Comparison of ENCODE assay signal across 31 cellular contexts in the genomic region with DNA sequence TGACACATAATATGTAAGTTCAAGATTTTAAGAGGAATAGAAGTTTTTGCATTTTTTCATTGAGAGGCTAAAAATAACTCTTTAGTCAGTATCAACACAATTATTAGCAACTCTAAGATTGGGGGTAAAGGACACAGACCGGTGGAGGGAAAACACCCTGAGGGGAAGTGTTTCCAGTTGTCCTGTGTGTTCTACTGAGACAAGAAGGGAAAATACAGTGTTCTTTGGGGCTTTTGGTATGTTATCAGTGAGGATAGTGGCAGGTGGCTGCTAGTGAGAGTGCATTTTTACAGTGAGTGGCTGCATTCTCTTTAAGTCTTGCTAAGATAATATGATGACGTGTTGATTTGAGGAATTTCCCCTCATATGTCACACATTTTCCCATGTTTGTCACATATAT.
"Had no signal": no experiment of that assay in that cellular context is flagged by ENCODE, and none has a peak within 500 bp of the region (broad histone marks: within the 10 kb centered on the region; RNA-seq: fewer than 3 reads in every experiment).

No MANE protein-coding gene starts in this region.

- H3K4me3 ChIP-seq: lower lobe of right lung, neural progenitor cell, psoas muscle, right atrium auricular region, skin epidermis, stomach, testis, thyroid gland, transverse colon, upper lobe of right lung had no signal

- H3K36me3 ChIP-seq: lower lobe of right lung, neural progenitor cell, neutrophil, right atrium auricular region, thyroid gland, transverse colon, upper lobe of right lung had no signal

- DNase-seq: hippocampal formation; kidney glomerular epithelial cell; left cardiac atrium; lower lobe of right lung; mammary epithelial cell; mesenchymal stem cell; naive B cell; natural killer cell; nephron progenitor cell; occipital lobe; psoas muscle; stimulated activated CD4-positive, alpha-beta T cell treated with anti-CD3 and anti-CD28 coated beads, Interleukin-12 subunit alpha, Interleukin-12 subunit beta, amount 100 ng/mL, for 4 hours; stimulated activated CD4-positive, alpha-beta T cell treated with anti-CD3 and anti-CD28 coated beads, Interleukin-15, amount 100 ng/mL, for 24 hours; stimulated activated CD4-positive, alpha-beta T cell treated with anti-CD3 and anti-CD28 coated beads, Interleukin-2, amount 100 ng/mL, for 24 hours; stimulated activated CD4-positive, alpha-beta T cell treated with anti-CD3 and anti-CD28 coated beads, Interleukin-4, amount 100 ng/mL, for 1 hour; stimulated activated naive B cell treated with anti-CD40 and anti-IgM and Interleukin-4, amounts not matched to agents 10 μg/mL and 1 μg/mL and 100 μg/mL, for 72 hours; stimulated activated naive CD8-positive, alpha-beta T cell treated with anti-CD3 and anti-CD28 coated beads, Interleukin-15, Interleukin-2, amounts not matched to agents 100 U/mL and 50 U/mL, for 24 hours; stomach; testis; thyroid gland; transverse colon; upper lobe of right lung had no signal

- H3K79me2 ChIP-seq: parathyroid adenoma had no signal

- H3K27me3 ChIP-seq: neural progenitor cell, neutrophil, right atrium auricular region, stomach, testis, thyroid gland, transverse colon, upper lobe of right lung had no signal

- H2AFZ ChIP-seq: neural progenitor cell, parathyroid adenoma had no signal

- ATAC-seq: left cardiac atrium; left lobe of liver; lower lobe of right lung; natural killer cell; psoas muscle; sciatic nerve; stimulated activated naive B cell treated with anti-CD40 and anti-IgM and Interleukin-4, amounts not matched to agents 10 μg/mL and 1 μg/mL and 100 μg/mL, for 72 hours; stimulated activated naive CD8-positive, alpha-beta T cell treated with anti-CD3 and anti-CD28 coated beads, Interleukin-15, Interleukin-2, amounts not matched to agents 100 U/mL and 50 U/mL, for 24 hours; upper lobe of right lung had no signal

- H3K27ac ChIP-seq: lower lobe of right lung, neural progenitor cell, neutrophil, parathyroid adenoma, psoas muscle, right atrium auricular region, skin epidermis, stomach, testis, thyroid gland, transverse colon, upper lobe of right lung had no signal

- H3K9me3 ChIP-seq: lower lobe of right lung, neutrophil, psoas muscle, right atrium auricular region, stomach, testis, thyroid gland, transverse colon, upper lobe of right lung had no signal

- H3K9ac ChIP-seq: neural progenitor cell, parathyroid adenoma had no signal

- H3K4me2 ChIP-seq: neural progenitor cell had no signal

- H3K4me1 ChIP-seq: lower lobe of right lung, psoas muscle, thyroid gland, upper lobe of right lung had no signal

- FAIRE-seq: keratinocyte, urothelium cell line had no signal
